15 cellular contexts compared by ENCODE assay signal in the genomic region with DNA sequence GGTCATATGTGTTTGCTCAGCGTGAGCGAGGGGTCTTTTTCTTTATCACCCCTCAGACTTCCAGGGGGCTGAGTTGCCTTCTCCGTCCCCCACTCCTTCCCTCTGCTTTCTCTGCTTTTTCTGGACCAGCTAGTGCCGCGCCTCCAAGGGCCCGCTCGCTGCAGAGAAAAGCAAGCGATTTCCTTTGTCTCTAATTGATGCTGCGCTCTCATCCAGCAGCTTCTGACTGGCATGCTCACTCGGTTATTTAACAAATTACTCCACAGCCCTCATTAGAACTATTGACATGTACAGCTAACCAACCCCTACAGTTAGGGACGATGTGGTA.
DNase-seq lines count a peak whose midpoint lies in the region; ATAC-seq, FAIRE-seq and TF ChIP-seq lines count a peak whose summit lies in the region.
"Had no signal": no experiment of that assay in that cellular context is flagged by ENCODE, and none has a peak within 500 bp of the region (broad histone marks: within the 10 kb centered on the region; RNA-seq: fewer than 3 reads in every experiment).

No MANE protein-coding gene starts in this region.

- H2BK12ac ChIP-seq in H9 (ENCODE audit: insufficient read length, low read depth, low read length) (no peak overlapping the region), trophoblast cell (ENCODE audit: low read length) (no peak overlapping the region)

- DNase-seq in H9 (no peak), NT2/D1 (ENCODE audit: low read depth, low spot score) (no peak), trophoblast cell (no peak), glomerular visceral epithelial cell (ENCODE audit: extremely low spot score) (no peak), small intestine (no peak)
- no peak for DNase-seq in activated naive CD4-positive, alpha-beta T cell treated with anti-CD3 and anti-CD28 coated beads, Interleukin-2, amount 10 ng/mL, durations not matched to agents 7 days and 5 days
- DNase-seq: activated CD4-positive, CD25-positive, alpha-beta regulatory T cell treated with anti-CD3 and anti-CD28 coated beads, Interleukin-2, amount 50 U/mL, for 72 hours; activated CD8-positive, alpha-beta memory T cell treated with anti-CD3 and anti-CD28 coated beads, Interleukin-2, amount 50 U/mL, for 4 hours; activated naive CD8-positive, alpha-beta T cell treated with anti-CD3 and anti-CD28 coated beads for 36 hours; cerebellar nuclear complex; erythroblast; NCI-H2081; upper lobe of left lung had no signal

- no peak overlapping the region for H4K8ac ChIP-seq in H9 (replicated peaks; ENCODE audit: insufficient read length, low read depth, low read length)
- no peak overlapping the region for H4K8ac ChIP-seq in trophoblast cell (ENCODE audit: low read depth, low read length)

- H3K27ac ChIP-seq in H9 (ENCODE audit: insufficient read length, low read depth, low read length) (no peak overlapping the region), gastroesophageal sphincter (no peak overlapping the region), trophoblast cell (ENCODE audit: low read depth, low read length) (no peak overlapping the region), small intestine (ENCODE audit: low read depth in 1 of 2, low read length in 1 of 2) (no peak overlapping the region)
- H3K27ac ChIP-seq: upper lobe of left lung had no signal

- no peak overlapping the region for H2BK20ac ChIP-seq in H9 (ENCODE audit: low read depth, low read length, poor library complexity, severe bottlenecking)

- H3K4me3 ChIP-seq in NT2/D1 (ENCODE audit: insufficient read length, low read depth) (peak overlapping the region; percentile 46), gastroesophageal sphincter (peak overlapping the region in 1 of 2 donors; percentile 8), trophoblast cell (ENCODE audit: low read depth, low read length) (no peak overlapping the region), small intestine (ENCODE audit: low read depth in 1 of 2, low read length in 2 of 2) (no peak overlapping the region)

- H3K4me2 ChIP-seq in H9 (ENCODE audit: insufficient read depth, insufficient read length, low read length), result peak overlapping the region; percentile 46
- peak overlapping the region; percentile 32 for H3K4me2 ChIP-seq in trophoblast cell (ENCODE audit: low read length)

- H2AFZ ChIP-seq in H9 (ENCODE audit: low read length) (no peak overlapping the region), trophoblast cell (ENCODE audit: insufficient read depth, low read length, poor library complexity) (no peak overlapping the region)

- no peak overlapping the region for H4K5ac ChIP-seq in H9 (ENCODE audit: insufficient read length, low read depth, low read length)

- no peaks in the 10 kb centered on the region for H4K20me1 ChIP-seq in H9 (ENCODE audit: control insufficient read depth, insufficient read depth, insufficient read length)

- TF ChIP-seq CTCF in H9 (conservative IDR thresholded peaks at IDR 0.05) (no peak), gastroesophageal sphincter (IDR thresholded peaks at IDR 0.05) (no peak)

- no peak overlapping the region for H4K91ac ChIP-seq in H9 (ENCODE audit: insufficient read length, low read depth, low read length)
- H4K91ac ChIP-seq in trophoblast cell (ENCODE audit: low read depth, low read length), result no peak overlapping the region

- no peaks in the 10 kb centered on the region for H3K79me2 ChIP-seq in H9 (ENCODE audit: insufficient read depth, low read length)
- no peaks in the 10 kb centered on the region for H3K79me2 ChIP-seq in trophoblast cell (ENCODE audit: control insufficient read depth, insufficient read depth, low read length, poor library complexity)

- no peaks in the 10 kb centered on the region; a peak in 1 of 7 replicates for H3K36me3 Mint-ChIP-seq in H9 (ENCODE audit: insufficient read depth in 1 of 3, low read depth in 3 of 3)
- H3K36me3 Mint-ChIP-seq in activated naive CD4-positive, alpha-beta T cell treated with anti-CD3 and anti-CD28 coated beads, Interleukin-2, amount 10 ng/mL, durations not matched to agents 7 days and 5 days, result no peaks in the 10 kb centered on the region
- H3K36me3 Mint-ChIP-seq: activated naive CD8-positive, alpha-beta T cell treated with anti-CD3 and anti-CD28 coated beads for 36 hours had no signal

- H2BK15ac ChIP-seq in H9 (ENCODE audit: low read depth, low read length), result no peak overlapping the region

- no peaks in the 10 kb centered on the region; the same call in 1 of the 2 replicates for H3K27me3 ChIP-seq in H9 (ENCODE audit: insufficient read depth, low read length)
- peaks cover 30% of the 10 kb centered on the region for H3K27me3 ChIP-seq in NT2/D1 (ENCODE audit: insufficient read depth, insufficient read length)
- H3K27me3 ChIP-seq in gastroesophageal sphincter, result no peaks in the 10 kb centered on the region
- no peaks in the 10 kb centered on the region for H3K27me3 ChIP-seq in trophoblast cell (ENCODE audit: insufficient read depth, low read length)
- no peaks in the 10 kb centered on the region for H3K27me3 ChIP-seq in small intestine (ENCODE audit: control insufficient read depth in 2 of 2, insufficient read depth in 2 of 2, low read length in 2 of 2)
- H3K27me3 ChIP-seq: upper lobe of left lung had no signal

- no peak overlapping the region; a peak in 1 of 7 replicates for H3K27ac Mint-ChIP-seq in H9
- no peak overlapping the region for H3K27ac Mint-ChIP-seq in activated naive CD4-positive, alpha-beta T cell treated with anti-CD3 and anti-CD28 coated beads, Interleukin-2, amount 10 ng/mL, durations not matched to agents 7 days and 5 days
- H3K27ac Mint-ChIP-seq: activated naive CD8-positive, alpha-beta T cell treated with anti-CD3 and anti-CD28 coated beads for 36 hours had no signal

- no peak overlapping the region for H3K23ac ChIP-seq in H9 (ENCODE audit: insufficient read length, low read depth, low read length)
- no peak overlapping the region for H3K23ac ChIP-seq in trophoblast cell (ENCODE audit: low read length)

- H2AK5ac ChIP-seq in H9 (ENCODE audit: insufficient read length, low read length) (no peak overlapping the region), trophoblast cell (ENCODE audit: low read length) (no peak overlapping the region)

- H3K14ac ChIP-seq in H9 (ENCODE audit: insufficient read depth, low read length) (peak overlapping the region; percentile 18), trophoblast cell (ENCODE audit: low read length) (no peak overlapping the region)

- H3K4ac ChIP-seq in H9 (ENCODE audit: low read depth, low read length) (no peak overlapping the region), trophoblast cell (ENCODE audit: low read depth, low read length) (no peak overlapping the region)

- H3K18ac ChIP-seq in H9 (ENCODE audit: insufficient read length, low read depth, low read length) (no peak overlapping the region), trophoblast cell (ENCODE audit: low read length) (no peak overlapping the region)

- H3K27me3 Mint-ChIP-seq in H9 (ENCODE audit: low read depth), result peaks cover 24% of the 10 kb centered on the region
- no peaks in the 10 kb centered on the region for H3K27me3 Mint-ChIP-seq in activated naive CD4-positive, alpha-beta T cell treated with anti-CD3 and anti-CD28 coated beads, Interleukin-2, amount 10 ng/mL, durations not matched to agents 7 days and 5 days

- H3K9ac ChIP-seq in H9 (ENCODE audit: extremely low read depth, insufficient read length, low read length) (no peak overlapping the region), NT2/D1 (ENCODE audit: insufficient read length, low read depth) (no peak overlapping the region), trophoblast cell (ENCODE audit: low read length) (no peak overlapping the region)

- FAIRE-seq in small intestine (lab: Jason Lieb, UNC), result no peak

- no CpG with 5 or more reads among the region's 11 CpGs for WGBS in H9 (ENCODE audit: extremely low coverage, insufficient read length, low lambda C conversion rate)
- 46% methylated on average over 11 of the region's 11 CpGs; no CpG with 5 or more reads in 1 of the 2 donors for WGBS in gastroesophageal sphincter (ENCODE audit: low coverage in 1 of 2), 2 donors
- WGBS in trophoblast cell (ENCODE audit: extremely low coverage, insufficient coverage, insufficient read length), result no CpG with 5 or more reads among the region's 11 CpGs
- WGBS in small intestine, 3 donors, result 34 to 52% (median 48%) methylated on average over 11 of the region's 11 CpGs

- peaks cover 5% of the 10 kb centered on the region; the same call in 1 of the 2 replicates for H3K4me1 ChIP-seq in H9 (ENCODE audit: insufficient read depth, low read length)
- H3K4me1 ChIP-seq in NT2/D1 (ENCODE audit: insufficient read depth, insufficient read length), result no peaks in the 10 kb centered on the region
- H3K4me1 ChIP-seq in gastroesophageal sphincter, result no peaks in the 10 kb centered on the region
- peaks cover 2 to 3% of the 10 kb centered on the region in 2 experiments for H3K4me1 ChIP-seq in trophoblast cell (ENCODE audit: control insufficient read depth in 1 of 2, insufficient read depth in 2 of 2, low read length in 2 of 2)
- H3K4me1 ChIP-seq in small intestine (ENCODE audit: control insufficient read depth in 2 of 2, insufficient read depth in 1 of 2, low read depth in 1 of 2, low read length in 1 of 2), result no peaks in the 10 kb centered on the region

- H3K36me3 ChIP-seq in NT2/D1 (ENCODE audit: insufficient read depth, insufficient read length, low read length), result no peaks in the 10 kb centered on the region
- H3K36me3 ChIP-seq in gastroesophageal sphincter, result no peaks in the 10 kb centered on the region
- H3K36me3 ChIP-seq in trophoblast cell (ENCODE audit: control insufficient read depth in 1 of 2, insufficient read depth in 2 of 2, low read length in 2 of 2), result no peaks in the 10 kb centered on the region
- no peaks in the 10 kb centered on the region for H3K36me3 ChIP-seq in small intestine (ENCODE audit: control insufficient read depth in 2 of 2, insufficient read depth in 2 of 2, low read length in 2 of 2)
- H3K36me3 ChIP-seq: upper lobe of left lung had no signal

- H3K56ac ChIP-seq in H9 (ENCODE audit: insufficient read length, low read depth, low read length), result no peak overlapping the region

- ATAC-seq in gastroesophageal sphincter, result peak; percentile 2
- no peak for ATAC-seq in GM21723 (IDR thresholded peaks at IDR 0.05; ENCODE audit: unreplicated experiment)

- H3K9me3 Mint-ChIP-seq in H9, result no peaks in the 10 kb centered on the region
- H3K9me3 Mint-ChIP-seq in activated naive CD4-positive, alpha-beta T cell treated with anti-CD3 and anti-CD28 coated beads, Interleukin-2, amount 10 ng/mL, durations not matched to agents 7 days and 5 days, result no peaks in the 10 kb centered on the region
- H3K9me3 Mint-ChIP-seq: activated naive CD8-positive, alpha-beta T cell treated with anti-CD3 and anti-CD28 coated beads for 36 hours had no signal

- peak overlapping the region; percentile 54 to 80 for H3K4me3 Mint-ChIP-seq in H9
- no peak overlapping the region for H3K4me3 Mint-ChIP-seq in activated naive CD4-positive, alpha-beta T cell treated with anti-CD3 and anti-CD28 coated beads, Interleukin-2, amount 10 ng/mL, durations not matched to agents 7 days and 5 days
- H3K4me3 Mint-ChIP-seq: activated naive CD8-positive, alpha-beta T cell treated with anti-CD3 and anti-CD28 coated beads for 36 hours had no signal

- TF ChIP-seq EP300 in gastroesophageal sphincter (IDR thresholded peaks at IDR 0.05), result no peak

- H3T11ph ChIP-seq in H9 (ENCODE audit: low read length), result no peak overlapping the region

- H3K9me3 ChIP-seq in H9 (ENCODE audit: control insufficient read depth, low read depth, low read length), result no peaks in the 10 kb centered on the region
- no peaks in the 10 kb centered on the region for H3K9me3 ChIP-seq in NT2/D1 (ENCODE audit: insufficient read depth, low read length)
- no peaks in the 10 kb centered on the region for H3K9me3 ChIP-seq in gastroesophageal sphincter
- H3K9me3 ChIP-seq in trophoblast cell (ENCODE audit: insufficient read depth, low read depth, low read length), result no peaks in the 10 kb centered on the region
- no peaks in the 10 kb centered on the region for H3K9me3 ChIP-seq in small intestine (ENCODE audit: control insufficient read depth, low read depth)
- H3K9me3 ChIP-seq: upper lobe of left lung had no signal

- H3K79me1 ChIP-seq in H9 (ENCODE audit: insufficient read depth, low read depth, low read length, poor library complexity, severe bottlenecking), result no peaks in the 10 kb centered on the region
- no peaks in the 10 kb centered on the region for H3K79me1 ChIP-seq in trophoblast cell (ENCODE audit: low read length)

- peaks cover 22 to 28% of the 10 kb centered on the region in 2 experiments for H3K4me1 Mint-ChIP-seq in H9
- no peaks in the 10 kb centered on the region for H3K4me1 Mint-ChIP-seq in activated naive CD4-positive, alpha-beta T cell treated with anti-CD3 and anti-CD28 coated beads, Interleukin-2, amount 10 ng/mL, durations not matched to agents 7 days and 5 days

- no peak overlapping the region for H4K12ac ChIP-seq in trophoblast cell (ENCODE audit: low read depth, low read length)

- CTCF ChIA-PET in activated naive CD4-positive, alpha-beta T cell treated with anti-CD3 and anti-CD28 coated beads, Interleukin-2, amount 10 ng/mL, durations not matched to agents 7 days and 5 days (lab: Charles Lee), result no interaction called here

- TF ChIP-seq POLR2A in gastroesophageal sphincter (IDR thresholded peaks at IDR 0.05), result no peak

- peaks cover 4% of the 10 kb centered on the region for H3K23me2 ChIP-seq in H9 (ENCODE audit: insufficient read length, low read depth, low read length, poor library complexity, severe bottlenecking)

- H2BK120ac ChIP-seq in H9 (ENCODE audit: low read depth, low read length, poor library complexity, severe bottlenecking), result no peak overlapping the region
- H2BK120ac ChIP-seq in trophoblast cell (ENCODE audit: insufficient read depth, low read length, poor library complexity), result no peak overlapping the region

- H2BK5ac ChIP-seq in H9 (ENCODE audit: insufficient read length, low read length), result no peak overlapping the region
- H2BK5ac ChIP-seq in trophoblast cell (ENCODE audit: low read depth, low read length, poor library complexity), result no peak overlapping the region
